22 cellular contexts compared by ENCODE assay signal in the genomic region with DNA sequence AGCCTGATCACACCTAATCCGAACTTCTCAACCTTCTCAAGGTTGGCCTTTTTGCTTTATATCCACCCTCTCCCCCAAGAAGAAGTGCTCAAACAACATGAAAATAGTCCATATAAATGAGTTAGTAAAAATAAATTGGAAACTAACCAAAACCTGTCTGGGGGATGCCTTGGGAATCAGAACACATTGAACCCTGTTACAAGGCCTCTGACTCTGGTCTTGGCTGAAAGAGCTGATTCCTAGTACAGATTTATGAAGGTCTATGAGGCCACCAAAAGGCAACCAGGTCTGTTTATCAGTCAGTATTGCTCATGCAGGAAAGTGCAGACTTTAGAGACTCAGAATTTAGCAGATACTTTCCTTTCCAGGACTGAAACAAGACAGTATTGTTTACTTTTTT. TPM values are rescaled to one million over a fixed set of nuclear protein-coding genes. Genes with fewer than 3 reads are reported as not detected.
DNase-seq lines count a peak whose midpoint lies in the region; TF ChIP-seq lines count a peak whose summit lies in the region.
"Had no signal": no experiment of that assay in that cellular context is flagged by ENCODE, and none has a peak within 500 bp of the region (broad histone marks: within the 10 kb centered on the region; RNA-seq: fewer than 3 reads in every experiment).

No MANE protein-coding gene starts in this region.

- H3K79me2 ChIP-seq in OCI-LY3 (ENCODE audit: low read length) (no peaks in the 10 kb centered on the region), osteoblast (ENCODE audit: insufficient read depth, low read length) (no peaks in the 10 kb centered on the region)

- H3K4me3 ChIP-seq in BLaER1 (no peak overlapping the region), OCI-LY3 (ENCODE audit: low read length) (no peak overlapping the region), osteoblast (ENCODE audit: insufficient read depth, low read length) (no peak overlapping the region), BE2C (ENCODE audit: low read depth, low read length) (no peak overlapping the region)
- H3K4me3 ChIP-seq: A549, GM12878 had no signal

- TF ChIP-seq CTCF in OCI-LY3 (IDR thresholded peaks at IDR 0.05; ENCODE audit: low read depth, low read length), result no peak
- TF ChIP-seq CTCF in osteoblast (IDR thresholded peaks at IDR 0.05; ENCODE audit: extremely low read depth, low read depth, low read length), result no peak
- no peak for TF ChIP-seq CTCF in BE2C (IDR thresholded peaks at IDR 0.05; ENCODE audit: low read depth, low read length)

- H3K4me2 ChIP-seq in BLaER1, result peak overlapping the region; percentile 92
- H3K4me2 ChIP-seq in OCI-LY3 (ENCODE audit: low read length), result peak overlapping the region; percentile 7
- no peak overlapping the region for H3K4me2 ChIP-seq in osteoblast (ENCODE audit: insufficient read depth, low read length)
- H3K4me2 ChIP-seq: A549 had no signal

- H3K4me1 ChIP-seq in BLaER1 (peaks cover 79% of the 10 kb centered on the region), OCI-LY3 (ENCODE audit: low read length) (peaks cover 62% of the 10 kb centered on the region), osteoblast (ENCODE audit: insufficient read depth, low read length) (peaks cover 15% of the 10 kb centered on the region), BE2C (peaks cover 12% of the 10 kb centered on the region)

- no peaks in the 10 kb centered on the region for H4K20me1 ChIP-seq in BLaER1
- H4K20me1 ChIP-seq in OCI-LY3 (ENCODE audit: insufficient read depth, low read length), result no peaks in the 10 kb centered on the region
- no peaks in the 10 kb centered on the region for H4K20me1 ChIP-seq in osteoblast (ENCODE audit: insufficient read depth, low read length)

- H2AFZ ChIP-seq in OCI-LY3 (ENCODE audit: low read depth, low read length) (no peak overlapping the region), osteoblast (ENCODE audit: low read length) (no peak overlapping the region)

- H3K9me3 ChIP-seq in BLaER1, result no peaks in the 10 kb centered on the region
- H3K9me3 ChIP-seq in OCI-LY3 (ENCODE audit: insufficient read depth, low read length), result no peaks in the 10 kb centered on the region
- H3K9me3 ChIP-seq in osteoblast (ENCODE audit: low read depth, low read length), result no peaks in the 10 kb centered on the region
- no peaks in the 10 kb centered on the region for H3K9me3 ChIP-seq in BE2C
- H3K9me3 ChIP-seq: A549 had no signal

- DNase-seq in osteoblast (ENCODE audit: insufficient read length, low spot score, missing footprints) (peak; percentile 80), HK-2 (ENCODE audit: unreplicated experiment) (no peak), BE2C (no peak)
- DNase-seq: AML-193; C1 segment of cervical spinal cord; CD4-positive, alpha-beta memory T cell; CD4-positive, CD25-positive, alpha-beta regulatory T cell; CD8-positive, alpha-beta memory T cell; COR-L47; DMS 273 treated with DMSO at 0.1 percent for 48 hours; DMS153; DMS53; DMS79; DND-41; EL; GDM1 had no signal

- no peaks in the 10 kb centered on the region for H3K36me3 ChIP-seq in BLaER1
- no peaks in the 10 kb centered on the region for H3K36me3 ChIP-seq in OCI-LY3 (replicated peaks; ENCODE audit: low read depth, low read length)
- H3K36me3 ChIP-seq in osteoblast (ENCODE audit: insufficient read depth, low read length), result no peaks in the 10 kb centered on the region
- H3K36me3 ChIP-seq in BE2C, result no peaks in the 10 kb centered on the region

- H3K27me3 ChIP-seq in BLaER1, result no peaks in the 10 kb centered on the region
- peaks cover 44% of the 10 kb centered on the region for H3K27me3 ChIP-seq in OCI-LY3 (ENCODE audit: low read depth, low read length)
- H3K27me3 ChIP-seq in osteoblast (ENCODE audit: insufficient read depth, low read length), result peaks cover 42% of the 10 kb centered on the region
- no peaks in the 10 kb centered on the region for H3K27me3 ChIP-seq in BE2C

- no peak overlapping the region for H3K27ac ChIP-seq in BLaER1
- no peak overlapping the region for H3K27ac ChIP-seq in OCI-LY3 (ENCODE audit: low read length)
- no peak overlapping the region for H3K27ac ChIP-seq in osteoblast (ENCODE audit: low read depth, low read length)
- H3K27ac ChIP-seq: 22Rv1, A549 had no signal

- no peak overlapping the region for H3K9ac ChIP-seq in BLaER1
- H3K9ac ChIP-seq in OCI-LY3 (ENCODE audit: low read length), result no peak overlapping the region

RNA-seq across cellular contexts. Expression of a gene that starts 49.7 kb away (rescaled TPM):
- 62.5 and 90.1 TPM in 2 replicates for total RNA-seq in osteoblast
- polyA plus RNA-seq in BE2C (2012; ENCODE audit: insufficient read depth, insufficient read length, low read depth), result 40.8 TPM
- polyA plus RNA-seq: CD14-positive monocyte; CD4-positive, alpha-beta memory T cell; CD4-positive, CD25-positive, alpha-beta regulatory T cell; CD8-positive, alpha-beta memory T cell had no signal
